12 cellular contexts compared by ENCODE assay signal in the genomic region with DNA sequence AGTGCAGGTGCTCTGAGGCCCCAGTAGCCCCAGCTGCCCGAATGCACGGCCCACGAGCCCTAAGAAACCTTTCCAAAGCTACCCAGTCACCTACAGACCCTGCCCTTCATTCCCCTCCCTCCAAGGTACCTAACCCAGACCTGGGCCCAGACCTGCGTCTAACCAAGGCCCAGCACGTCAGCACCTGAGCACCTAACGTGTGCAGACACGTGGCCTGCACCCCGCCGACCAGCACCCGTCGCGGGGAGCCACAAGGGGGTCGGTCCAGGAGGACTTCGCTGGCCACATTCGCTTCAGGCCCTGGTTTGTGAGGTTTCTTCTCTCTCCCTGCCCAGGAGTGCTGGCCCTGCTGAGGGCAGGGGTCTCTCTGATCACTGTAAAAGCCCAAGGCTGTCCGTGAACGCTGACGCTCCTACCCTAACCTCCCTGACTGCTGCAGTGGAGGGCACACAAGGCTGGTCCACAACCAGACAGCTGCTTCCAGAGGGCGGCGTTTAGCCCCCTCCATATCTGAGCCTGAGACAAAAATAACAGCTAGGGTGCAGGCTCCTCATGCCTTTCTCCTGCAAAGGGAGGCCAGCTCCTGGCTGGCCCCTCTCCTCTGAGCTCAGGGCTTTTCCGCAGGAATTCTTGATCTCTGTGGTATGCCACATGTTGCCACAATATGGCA. TPM values are rescaled to one million over a fixed set of nuclear protein-coding genes. Genes with fewer than 3 reads are reported as not detected.
DNase-seq lines count a peak whose midpoint lies in the region; TF ChIP-seq lines count a peak whose summit lies in the region.
"Had no signal": no experiment of that assay in that cellular context is flagged by ENCODE, and none has a peak within 500 bp of the region (broad histone marks: within the 10 kb centered on the region; RNA-seq: fewer than 3 reads in every experiment).

No MANE protein-coding gene starts in this region.

- TF ChIP-seq CTCF in Peyer's patch (IDR thresholded peaks at IDR 0.05): no peak
- no peak for TF ChIP-seq CTCF in glutamatergic neuron (IDR thresholded peaks at IDR 0.05; ENCODE audit: partially characterized antibody, unreplicated experiment)
- TF ChIP-seq CTCF in nephron (IDR thresholded peaks at IDR 0.05; ENCODE audit: unreplicated experiment in 3 of 3): no peak
- TF ChIP-seq CTCF in vagina (IDR thresholded peaks at IDR 0.05): no peak

- H3K27me3 ChIP-seq in Peyer's patch (no peaks in the 10 kb centered on the region), vagina (no peaks in the 10 kb centered on the region)

- DNase-seq in 8988T (peak; percentile 6), Peyer's patch (peak in 2 of 3 donors; percentile 37 to 38), glutamatergic neuron (peak; percentile 6), NCI-H1092 treated with DMSO at 0.1 percent for 48 hours (lab: John Stamatoyannopoulos, UW) (no peak), germinal center (ENCODE audit: low spot score) (no peak), SIG-M5 treated with dmso at 0.1 percent for 504 hours (lab: John Stamatoyannopoulos, UW; ENCODE audit: unreplicated experiment) (no peak), vagina (ENCODE audit: extremely low spot score in 2 of 2) (no peak)
- DNase-seq: activated CD4-positive, alpha-beta T cell treated with anti-CD3 and anti-CD28 coated beads, Interleukin-2, amount 50 U/mL, for 1 hour; cerebellar nuclear complex; Karpas-422; NCI-H524 treated with DMSO at 0.1 percent for 48 hours had no signal

- H3K9me3 ChIP-seq in Peyer's patch (no peaks in the 10 kb centered on the region), vagina (no peaks in the 10 kb centered on the region)

- H3K4me1 ChIP-seq in Peyer's patch: peaks cover 0 to 17% (median 1%) of the 10 kb centered on the region in 4 donors
- H3K4me1 ChIP-seq in vagina: peaks cover 12% of the 10 kb centered on the region

- peaks cover 0 to 94% (median 0%) of the 10 kb centered on the region in 3 donors for H3K36me3 ChIP-seq in Peyer's patch
- H3K36me3 ChIP-seq in vagina: peaks cover 4 to 96% of the 10 kb centered on the region in 2 donors

- no peaks in the 10 kb centered on the region for H3K9me3 Mint-ChIP-seq in glutamatergic neuron (ENCODE audit: unreplicated experiment)
- no peaks in the 10 kb centered on the region for H3K9me3 Mint-ChIP-seq in nephron

- H3K27ac Mint-ChIP-seq in glutamatergic neuron (ENCODE audit: unreplicated experiment) (peak overlapping the region; percentile 33), nephron (peak overlapping the region in 2 of 3 experiments; percentile 42 to 59)

- intact Hi-C loops in vagina (cut with DNase I): no loop called here

- H3K36me3 Mint-ChIP-seq in glutamatergic neuron (ENCODE audit: unreplicated experiment): no peaks in the 10 kb centered on the region
- peaks cover 83% of the 10 kb centered on the region for H3K36me3 Mint-ChIP-seq in nephron (ENCODE audit: low read depth)

- H3K4me3 ChIP-seq in Peyer's patch (no peak overlapping the region), vagina (no peak overlapping the region)

- H3K27me3 Mint-ChIP-seq in glutamatergic neuron (ENCODE audit: unreplicated experiment) (peaks cover 5% of the 10 kb centered on the region), nephron (ENCODE audit: low read depth) (no peaks in the 10 kb centered on the region)

- H3K4me1 Mint-ChIP-seq in glutamatergic neuron (ENCODE audit: low read depth, unreplicated experiment): no peaks in the 10 kb centered on the region
- peaks cover 11% of the 10 kb centered on the region for H3K4me1 Mint-ChIP-seq in nephron

- TF ChIP-seq POLR2A in Peyer's patch (IDR thresholded peaks at IDR 0.05) (no peak), vagina (IDR thresholded peaks at IDR 0.05) (no peak)

- H3K27ac ChIP-seq in Peyer's patch (peak overlapping the region in 1 of 4 donors; percentile 28), vagina (no peak overlapping the region)

- H3K4me3 Mint-ChIP-seq in glutamatergic neuron (ENCODE audit: unreplicated experiment): no peak overlapping the region
- no peak overlapping the region for H3K4me3 Mint-ChIP-seq in nephron

RNA-seq across cellular contexts. Expression of a gene that starts 31.8 kb away (rescaled TPM):
- total RNA-seq in Peyer's patch (100 to 1,000 TPM; 170 to 192 (median 180) TPM), glutamatergic neuron (ENCODE audit: unreplicated experiment) (161 TPM), vagina (159 TPM)

Comparison
In these comparisons a context has a peak if more than half of its experiments do, and no peak if none do; other contexts are left out.
1. DNase-seq: peak in 8988T (single experiment), Peyer's patch (2 of 3) and glutamatergic neuron (single experiment); none in NCI-H1092 treated with DMSO at 0.1 percent for 48 hours (single experiment), germinal center (single experiment), SIG-M5 treated with dmso at 0.1 percent for 504 hours (single experiment) and vagina (0 of 2).